ENCODE assay signal across 14 cellular contexts in the genomic region with DNA sequence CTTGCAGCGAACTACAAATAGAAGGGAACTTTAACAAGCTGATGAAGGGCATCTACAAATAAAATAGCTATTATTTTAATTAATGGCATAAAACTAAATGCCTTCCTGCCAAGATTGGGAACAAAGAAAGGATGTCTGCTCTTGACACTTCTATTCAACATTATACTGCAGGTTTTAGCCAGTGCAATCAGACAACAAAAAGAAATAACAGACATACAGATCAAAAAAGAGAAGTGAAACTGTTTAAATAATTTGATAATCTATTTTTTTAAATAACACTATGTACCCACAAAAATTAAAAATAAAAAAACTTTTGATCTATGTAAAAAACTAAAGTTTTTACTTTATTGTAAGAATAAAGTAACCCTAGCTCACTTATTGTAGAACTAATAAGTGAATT. TPM values are rescaled to one million over a fixed set of nuclear protein-coding genes. Genes with fewer than 3 reads are reported as not detected.
DNase-seq lines count a peak whose midpoint lies in the region; ATAC-seq, FAIRE-seq and TF ChIP-seq lines count a peak whose summit lies in the region.
"Had no signal": no experiment of that assay in that cellular context is flagged by ENCODE, and none has a peak within 500 bp of the region (broad histone marks: within the 10 kb centered on the region; RNA-seq: fewer than 3 reads in every experiment).

No MANE protein-coding gene starts in this region.

- H3K9me3 Mint-ChIP-seq in central memory CD8-positive, alpha-beta T cell = no peaks in the 10 kb centered on the region
- H3K9me3 Mint-ChIP-seq in chondrocyte (ENCODE audit: low read depth) = peaks cover 3% of the 10 kb centered on the region
- H3K9me3 Mint-ChIP-seq: CD4-positive, alpha-beta memory T cell; H9 had no signal

- no peak overlapping the region for H3K4me3 Mint-ChIP-seq in central memory CD8-positive, alpha-beta T cell
- H3K4me3 Mint-ChIP-seq in chondrocyte (ENCODE audit: unreplicated experiment) = no peak overlapping the region
- H3K4me3 Mint-ChIP-seq: CD4-positive, alpha-beta memory T cell; H9 had no signal

- no peak for DNase-seq in central memory CD8-positive, alpha-beta T cell (ENCODE audit: low spot score in 2 of 2)
- DNase-seq in frontal cortex (ENCODE audit: low spot score in 2 of 2) (no peak), SHP77 treated with DMSO at 0.1 percent for 48 hours (lab: John Stamatoyannopoulos, UW) (no peak), chondrocyte (ENCODE audit: low spot score) (no peak)
- no peak for DNase-seq in effector CD8-positive, alpha-beta T cell (lab: John Stamatoyannopoulos, UW)
- DNase-seq: BE2C; CD4-positive, alpha-beta memory T cell; COR-L47; DND-41; GOT3; H9 had no signal

- no peak for TF ChIP-seq CTCF in chondrocyte (IDR thresholded peaks at IDR 0.05)

- peaks cover 20% of the 10 kb centered on the region for H3K4me1 Mint-ChIP-seq in central memory CD8-positive, alpha-beta T cell
- H3K4me1 Mint-ChIP-seq in chondrocyte (ENCODE audit: low read depth) = peaks cover 10% of the 10 kb centered on the region
- H3K4me1 Mint-ChIP-seq: H9 had no signal

- peaks cover 37% of the 10 kb centered on the region for H3K36me3 Mint-ChIP-seq in central memory CD8-positive, alpha-beta T cell (ENCODE audit: insufficient read depth)
- peaks cover 17% of the 10 kb centered on the region for H3K36me3 Mint-ChIP-seq in chondrocyte (ENCODE audit: low read depth)

- peak overlapping the region; percentile 10 for H3K27ac Mint-ChIP-seq in central memory CD8-positive, alpha-beta T cell (ENCODE audit: low read depth)
- H3K27ac Mint-ChIP-seq in chondrocyte (ENCODE audit: unreplicated experiment) = no peak overlapping the region
- H3K27ac Mint-ChIP-seq: H9 had no signal

- no peaks in the 10 kb centered on the region for H3K27me3 Mint-ChIP-seq in central memory CD8-positive, alpha-beta T cell
- no peaks in the 10 kb centered on the region for H3K27me3 Mint-ChIP-seq in chondrocyte (ENCODE audit: low read depth)
- H3K27me3 Mint-ChIP-seq: CD4-positive, alpha-beta memory T cell had no signal

- no peak for ATAC-seq in central memory CD8-positive, alpha-beta T cell (replicated peaks; ENCODE audit: extremely low read depth, poor library complexity, severe bottlenecking)
- no peak for ATAC-seq in GM21737 (IDR thresholded peaks at IDR 0.05; ENCODE audit: unreplicated experiment)
- ATAC-seq: A549 had no signal

- peak; percentile 52 for FAIRE-seq in G401.6 (lab: Jason Lieb, UNC)
- peak; percentile 52 for FAIRE-seq in frontal cortex (lab: Jason Lieb, UNC)
- FAIRE-seq: A549 had no signal

RNA-seq across cellular contexts. Expression of a gene that starts 22.4 kb away (rescaled TPM):
- total RNA-seq in frontal cortex = 0.82 TPM
- total RNA-seq in chondrocyte = 1.2 to 1.9 TPM (median 1.5 TPM) in 3 replicates

RNA-seq across cellular contexts. Expression of a gene that starts 50.7 kb away (rescaled TPM):
- 130 TPM for total RNA-seq in frontal cortex
- total RNA-seq in chondrocyte = 178 to 192 TPM (median 189 TPM) in 3 replicates
